Comparison of ENCODE assay signal across 1 cellular context in genomic region chr19:34277244-34277643, GRCh38.
TF ChIP-seq lines count a peak whose summit lies in the region.

No MANE protein-coding gene starts in this region.

TF ChIP-seq in IMR-90, 13 proteins besides CTCF, POLR2A, EP300 and RAD21:
- no peak for TF ChIP-seq RFX5 (IDR thresholded peaks at IDR 0.05; ENCODE audit: low read depth, low read length)
- TF ChIP-seq BHLHE40 (IDR thresholded peaks at IDR 0.05; ENCODE audit: low read depth, low read length) = no peak
- TF ChIP-seq CEBPB (IDR thresholded peaks at IDR 0.05; ENCODE audit: low read depth, low read length) = no peak
- no peak for TF ChIP-seq MXI1 (IDR thresholded peaks at IDR 0.05; ENCODE audit: borderline replicate concordance, low read depth, low read length)
- no peak for TF ChIP-seq MAFK (IDR thresholded peaks at IDR 0.05; ENCODE audit: low read depth, low read length)
- TF ChIP-seq CHD1 (IDR thresholded peaks at IDR 0.05; ENCODE audit: low read depth, low read length) = no peak
- no peak for TF ChIP-seq MAZ (IDR thresholded peaks at IDR 0.05; ENCODE audit: borderline replicate concordance, low read depth, low read length)
- no peak for TF ChIP-seq SMC3 (IDR thresholded peaks at IDR 0.05; ENCODE audit: low read depth, low read length)
- no peak for TF ChIP-seq ELK1 (IDR thresholded peaks at IDR 0.05; ENCODE audit: borderline replicate concordance, low read depth, low read length)
- TF ChIP-seq FOS (IDR thresholded peaks at IDR 0.05; ENCODE audit: low read depth, low read length) = no peak
